In the genomic region with DNA sequence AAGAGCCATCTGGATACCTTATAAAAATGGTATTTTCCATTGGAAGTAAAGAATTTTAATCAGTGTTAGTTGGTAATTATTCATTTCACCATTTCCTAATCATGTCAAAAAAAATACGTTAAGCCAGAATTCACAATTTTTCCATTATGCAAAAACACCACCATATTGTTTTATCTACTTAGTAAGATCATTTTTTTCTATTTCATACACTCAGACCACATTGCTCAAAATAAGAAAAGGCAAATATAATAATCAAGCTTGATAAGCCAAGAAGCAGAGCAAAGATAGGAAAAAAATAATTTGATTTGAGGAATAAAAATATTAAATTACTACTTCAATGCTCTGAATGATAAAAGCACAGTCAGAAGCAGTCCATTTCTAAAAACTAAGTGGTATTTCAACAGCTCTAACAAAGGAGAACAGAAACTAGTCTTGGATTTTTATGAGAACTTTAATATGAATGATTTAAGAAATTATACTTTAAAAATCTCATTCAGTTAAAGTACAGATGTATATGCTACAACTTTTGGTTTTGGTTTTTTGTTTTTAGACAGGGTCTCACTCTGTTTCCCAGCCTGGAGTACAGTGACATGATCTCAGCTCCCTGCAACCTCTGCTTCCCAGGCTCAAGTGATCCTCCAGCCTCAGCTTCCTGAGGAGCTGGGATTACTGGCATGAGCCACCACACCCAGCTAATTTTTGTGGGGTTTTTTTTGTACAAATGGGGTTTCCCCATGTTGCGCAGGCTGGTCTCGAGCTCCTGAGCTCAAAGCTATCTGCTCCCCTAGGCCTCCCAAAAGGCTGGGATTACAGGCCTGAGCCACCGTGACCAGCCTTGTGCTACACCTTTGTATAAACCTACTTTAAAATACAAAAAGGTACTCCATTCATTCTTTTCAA, we compare ENCODE assay signal across 8 cellular contexts. TPM values are rescaled to one million over a fixed set of nuclear protein-coding genes. Genes with fewer than 3 reads are reported as not detected.
A peak's percentile ranks its signal among the peaks of the same experiment; 100 is the strongest.
DNase-seq lines count a peak whose midpoint lies in the region; ATAC-seq and TF ChIP-seq lines count a peak whose summit lies in the region.

No MANE protein-coding gene starts in this region.

- no peaks in the 10 kb centered on the region for H3K36me3 ChIP-seq in uterus

- TF ChIP-seq CTCF in GM20000 (IDR thresholded peaks at IDR 0.05; ENCODE audit: extremely low read depth, missing control alignments) (no peak), uterus (IDR thresholded peaks at IDR 0.05) (no peak)

- no peak for TF ChIP-seq POLR2A in uterus (IDR thresholded peaks at IDR 0.05)

- intact Hi-C loops in uterus (cut with DNase I; ENCODE audit: low total_unique reads) = no loop called here

- no peaks in the 10 kb centered on the region for H3K4me1 ChIP-seq in uterus

- no peak overlapping the region for H3K4me3 ChIP-seq in uterus

- DNase-seq in T-helper 9 cell (peak; percentile 0), ecto neural progenitor cell (ENCODE audit: low spot score) (peak; percentile 45), GM20000 (ENCODE audit: low spot score) (no peak), activated gamma-delta T cell treated with Interleukin-2 at 50 U/mL for 16 hours (no peak), uterus (no peak)
- DNase-seq in stimulated activated CD4-positive, alpha-beta T cell treated with anti-CD3 and anti-CD28 coated beads, Interleukin-4, amount 100 ng/mL, for 1 hour = peak; percentile 10

- peak overlapping the region in 1 of 2 donors; percentile 20 for H3K27ac ChIP-seq in uterus

- H3K27me3 ChIP-seq in uterus = no peaks in the 10 kb centered on the region

- H3K9me3 ChIP-seq in uterus = no peaks in the 10 kb centered on the region

- ATAC-seq in GM19025 (IDR thresholded peaks at IDR 0.05; ENCODE audit: low read depth, unreplicated experiment) (peak; percentile 80), HG02943 (IDR thresholded peaks at IDR 0.05; ENCODE audit: low read depth, unreplicated experiment) (peak; percentile 66)

RNA-seq across cellular contexts. Expression of gene LRRN3, which starts 46.6 kb away (rescaled TPM):
- total RNA-seq in uterus = 10 to 100 TPM in 1 of 4 donors, under 1 TPM in 1, not detected in 2; 0.12 to 18.5 TPM

Comparison
In these comparisons a context has a peak if more than half of its experiments do, and no peak if none do; other contexts are left out.
1. DNase-seq: peak in T-helper 9 cell (single experiment), ecto neural progenitor cell (single experiment) and stimulated activated CD4-positive, alpha-beta T cell treated with anti-CD3 and anti-CD28 coated beads, Interleukin-4, amount 100 ng/mL, for 1 hour (single experiment); none in GM20000 (single experiment), activated gamma-delta T cell treated with Interleukin-2 at 50 U/mL for 16 hours (single experiment) and uterus (0 of 2).